8 cellular contexts compared by ENCODE assay signal in genomic region chr20:32535953-32536823, GRCh38. TPM values are rescaled to one million over a fixed set of nuclear protein-coding genes. Genes with fewer than 3 reads are reported as not detected.
DNase-seq lines count a peak whose midpoint lies in the region; ATAC-seq, FAIRE-seq and TF ChIP-seq lines count a peak whose summit lies in the region.

No MANE protein-coding gene starts in this region.

- H3K27ac ChIP-seq in Karpas-422 (ENCODE audit: low read length), result no peak overlapping the region
- no peak overlapping the region for H3K27ac ChIP-seq in RWPE2 (ENCODE audit: poor library complexity, severe bottlenecking)
- H3K27ac ChIP-seq in pancreas, result peak overlapping the region; percentile 39 to 65 (median 56)
- no peak overlapping the region for H3K27ac ChIP-seq in aorta (ENCODE audit: low read depth in 1 of 2, low read length in 2 of 2)

- peaks cover 2% of the 10 kb centered on the region; the same call in 1 of the 2 replicates for H3K27me3 ChIP-seq in Karpas-422 (ENCODE audit: low read length)
- H3K27me3 ChIP-seq in RWPE2 (ENCODE audit: insufficient read depth, poor library complexity, severe bottlenecking), result no peaks in the 10 kb centered on the region
- no peaks in the 10 kb centered on the region for H3K27me3 ChIP-seq in pancreas
- H3K27me3 ChIP-seq in aorta (ENCODE audit: control insufficient read depth in 1 of 2, insufficient read depth in 2 of 2, low read length in 1 of 2), result no peaks in the 10 kb centered on the region

- 3 to 6% methylated on average over 26 to 63 of the region's 68 CpGs for WGBS in pancreas, 2 donors
- 5 to 7% methylated on average over 49 to 68 of the region's 68 CpGs for WGBS in aorta, 2 donors

- 0 out of 2 replicates have a peak, but pooled peaks cover 5% of the 10 kb centered on the region for H4K20me1 ChIP-seq in Karpas-422 (ENCODE audit: insufficient read depth, low read depth, low read length)

- H3K9me3 ChIP-seq in Karpas-422 (ENCODE audit: low read length) (no peaks in the 10 kb centered on the region), RWPE2 (ENCODE audit: severe bottlenecking) (no peaks in the 10 kb centered on the region), pancreas (no peaks in the 10 kb centered on the region), aorta (ENCODE audit: control insufficient read depth, low read length) (no peaks in the 10 kb centered on the region)

- H3K4me3 ChIP-seq in Karpas-422 (ENCODE audit: low read length) (peak overlapping the region; percentile 59; the same call in 1 of the 2 replicates), RWPE2 (ENCODE audit: severe bottlenecking) (peak overlapping the region; percentile 39), pancreas (peak overlapping the region; percentile 20 to 56 (median 43)), aorta (ENCODE audit: low read length in 2 of 2) (peak overlapping the region; percentile 29 to 37)

- H3K4me2 ChIP-seq in Karpas-422 (ENCODE audit: low read depth, low read length, poor library complexity, severe bottlenecking), result peak overlapping the region; percentile 71

- H3K4me1 ChIP-seq in Karpas-422 (ENCODE audit: low read length) (peaks cover 17% of the 10 kb centered on the region), RWPE2 (ENCODE audit: insufficient read depth, poor library complexity, severe bottlenecking) (no peaks in the 10 kb centered on the region), pancreas (peaks cover 0 to 3% (median 0%) of the 10 kb centered on the region in 3 donors), aorta (ENCODE audit: control insufficient read depth in 1 of 2, insufficient read depth in 2 of 2, low read length in 2 of 2) (no peaks in the 10 kb centered on the region)

- intact Hi-C loops in head of caudate nucleus (cut with DNase I) (loop anchor here (5.0 kb wide), 1 partner anchor 46 kb away; no protein-coding TSS in a partner anchor), pancreas (cut with DNase I) (no loop called here), aorta (cut with DNase I) (no loop called here)

- DNase-seq in AG08395 (ENCODE audit: low spot score), result peak; percentile 25
- DNase-seq in GM19238 (ENCODE audit: insufficient read length, low spot score), result peak; percentile 71
- peak; percentile 79 for DNase-seq in Karpas-422
- no peak for DNase-seq in RWPE2 (ENCODE audit: low spot score)
- peak in 3 of 4 experiments; percentile 53 to 69 (median 62) for DNase-seq in activated naive CD4-positive, alpha-beta T cell (lab: John Stamatoyannopoulos, UW)
- peak in 37 of 42 donors; percentile 47 to 85 (median 71) for DNase-seq in head of caudate nucleus
- peak; percentile 69 to 90 (median 80) for DNase-seq in pancreas
- peak in 1 of 2 donors; percentile 63 for DNase-seq in aorta

- no peak for FAIRE-seq in pancreas (lab: Jason Lieb, UNC)

- ATAC-seq in RWPE2 (ENCODE audit: low read depth) (peak; percentile 56), pancreas (peak; percentile 80 to 88 (median 83)), aorta (ENCODE audit: low FRiP score) (peak; percentile 51)

- H2AFZ ChIP-seq in Karpas-422 (ENCODE audit: low read length), result no peak overlapping the region

- 0 out of 2 replicates have a peak overlapping the region, but pooled peaks have one; percentile 41 for H3K9ac ChIP-seq in Karpas-422 (ENCODE audit: low read length)

- H3K36me3 ChIP-seq in Karpas-422 (ENCODE audit: insufficient read depth, low read length), result no peaks in the 10 kb centered on the region
- no peaks in the 10 kb centered on the region for H3K36me3 ChIP-seq in RWPE2 (ENCODE audit: low read depth)
- no peaks in the 10 kb centered on the region for H3K36me3 ChIP-seq in pancreas
- no peaks in the 10 kb centered on the region for H3K36me3 ChIP-seq in aorta (ENCODE audit: control insufficient read depth in 1 of 2, insufficient read depth in 2 of 2, low read length in 1 of 2)

- no peak for TF ChIP-seq CTCF in RWPE2 (IDR thresholded peaks at IDR 0.05; ENCODE audit: poor library complexity, severe bottlenecking)
- no peak for TF ChIP-seq CTCF in pancreas (IDR thresholded peaks at IDR 0.05)

- no peaks in the 10 kb centered on the region for H3K79me2 ChIP-seq in Karpas-422 (ENCODE audit: low read length)

- no peaks in the 10 kb centered on the region for H3K9me2 ChIP-seq in Karpas-422 (replicated peaks; ENCODE audit: insufficient read depth, low read length)

RNA-seq across cellular contexts. Expression of gene NOL4L, which starts 48.9 kb away (rescaled TPM):
- total RNA-seq in Karpas-422 (2014; rRNA removed; shearing (Covaris generic); ENCODE audit: low replicate concordance), result 0.25 and 1.5 TPM in 2 replicates
- 10 to 100 TPM in 4 of 6 donors, 1 to 10 TPM in 2; 8.7 to 14.5 (median 10.2) TPM for total RNA-seq in pancreas
- polyA plus RNA-seq in pancreas, result 10 to 100 TPM; 10.2 to 13.2 TPM
- total RNA-seq in aorta, result 10 to 100 TPM; 13.0 to 29.5 TPM
- polyA plus RNA-seq in aorta, result 1 to 10 TPM; 2.3 to 3.0 TPM

Comparison
In these comparisons a context has a peak if more than half of its experiments do, and no peak if none do; other contexts are left out.
1. H3K27ac ChIP-seq: peak in pancreas (4 of 4); none in Karpas-422 (single experiment), RWPE2 (single experiment) and aorta (0 of 2).
2. Peak in every context shown above with its lines, with median percentiles within 50 percentile points of each other: H3K4me3 ChIP-seq and ATAC-seq.